1 cellular context compared by ENCODE assay signal in genomic region chr14:24818054-24818822, GRCh38.
A peak's percentile ranks its signal among the peaks of the same experiment; 100 is the strongest.
TF ChIP-seq lines count a peak whose summit lies in the region.

No MANE protein-coding gene starts in this region.

TF ChIP-seq in HepG2, 621 proteins besides CTCF, POLR2A, EP300 and RAD21 (continued from another document and continues in another):
- TF ChIP-seq E2F2 (CRISPR knock-in tag; IDR thresholded peaks at IDR 0.05; ENCODE audit: borderline replicate concordance) (peak; percentile 71; the same call in 1 of the 2 replicates), ARNT (IDR thresholded peaks at IDR 0.05) (no peak), ZBTB2 (CRISPR knock-in tag; IDR thresholded peaks at IDR 0.05; ENCODE audit: low read depth) (no peak), NFKBIZ (CRISPR knock-in tag; IDR thresholded peaks at IDR 0.05) (peak; percentile 58; the same call in 1 of the 2 replicates), PAX8 (CRISPR knock-in tag; IDR thresholded peaks at IDR 0.05; ENCODE audit: borderline replicate concordance) (peak; percentile 93; the same call in 1 of the 2 replicates), RELA (CRISPR knock-in tag; IDR thresholded peaks at IDR 0.05) (0 out of 2 replicates have a peak, but pooled peaks have one; percentile 71), CBX2 (IDR thresholded peaks at IDR 0.05; ENCODE audit: low read depth, low read length) (no peak), CBX2 (CRISPR knock-in tag; IDR thresholded peaks at IDR 0.05; ENCODE audit: low read depth) (peak; percentile 90; the same call in 1 of the 2 replicates), ZNF441 (CRISPR knock-in tag; IDR thresholded peaks at IDR 0.05; ENCODE audit: borderline replicate concordance) (no peak), ZNF589 (CRISPR knock-in tag; conservative IDR thresholded peaks at IDR 0.05) (0 out of 2 replicates have a peak, but pooled peaks have one; percentile 65), BRF2 (CRISPR knock-in tag; IDR thresholded peaks at IDR 0.05) (0 out of 2 replicates have a peak, but pooled peaks have one; percentile 60), PAF1 (CRISPR knock-in tag; IDR thresholded peaks at IDR 0.05) (no peak), ZNF33B (CRISPR knock-in tag; IDR thresholded peaks at IDR 0.05) (peak; percentile 97), ZNF616 (CRISPR knock-in tag; IDR thresholded peaks at IDR 0.05; ENCODE audit: low read depth) (peak; percentile 78; the same call in 1 of the 2 replicates), ZNF530 (CRISPR knock-in tag; IDR thresholded peaks at IDR 0.05; ENCODE audit: low read depth) (peak; percentile 98), NFIC (IDR thresholded peaks at IDR 0.05; ENCODE audit: low read length) (no peak), BRD4 (CRISPR knock-in tag; IDR thresholded peaks at IDR 0.05) (peak; percentile 49; the same call in 1 of the 2 replicates), MED1 (CRISPR knock-in tag; IDR thresholded peaks at IDR 0.05) (peak; percentile 93), NFIB (CRISPR knock-in tag; IDR thresholded peaks at IDR 0.05; ENCODE audit: borderline replicate concordance) (no peak), HIVEP1 (CRISPR knock-in tag; IDR thresholded peaks at IDR 0.05) (no peak), MZF1 (CRISPR knock-in tag; IDR thresholded peaks at IDR 0.05; ENCODE audit: borderline replicate concordance) (peak; percentile 61; the same call in 1 of the 2 replicates), ZNF737 (CRISPR knock-in tag; IDR thresholded peaks at IDR 0.05; ENCODE audit: borderline replicate concordance) (peak; percentile 97), NFATC3 (CRISPR knock-in tag; IDR thresholded peaks at IDR 0.05) (peak; percentile 81; the same call in 1 of the 2 replicates), TFE3 (CRISPR knock-in tag; IDR thresholded peaks at IDR 0.05) (peak; percentile 98), DMAP1 (CRISPR knock-in tag; IDR thresholded peaks at IDR 0.05) (peak; percentile 87), SNAPC4 (CRISPR knock-in tag; IDR thresholded peaks at IDR 0.05) (0 out of 2 replicates have a peak, but pooled peaks have one; percentile 7), TGIF2 (CRISPR knock-in tag; IDR thresholded peaks at IDR 0.05) (peak; percentile 66; the same call in 1 of the 2 replicates), ATF5 (CRISPR knock-in tag; IDR thresholded peaks at IDR 0.05; ENCODE audit: low read depth) (no peak; the same call in 1 of the 2 replicates), PLSCR1 (CRISPR knock-in tag; IDR thresholded peaks at IDR 0.05; ENCODE audit: borderline replicate concordance) (no peak), SMAD3 (CRISPR knock-in tag; IDR thresholded peaks at IDR 0.05) (no peak; the same call in 1 of the 2 replicates), PBX2 (CRISPR knock-in tag; IDR thresholded peaks at IDR 0.05) (peak; percentile 74), CBX5 (CRISPR knock-in tag; IDR thresholded peaks at IDR 0.05; ENCODE audit: borderline replicate concordance) (peak; percentile 92), MYC (CRISPR knock-in tag; IDR thresholded peaks at IDR 0.05; ENCODE audit: borderline replicate concordance) (peak; percentile 40; the same call in 1 of the 2 replicates), STAG1 (CRISPR knock-in tag; IDR thresholded peaks at IDR 0.05) (peak; percentile 23), ZNF333 (CRISPR knock-in tag; IDR thresholded peaks at IDR 0.05; ENCODE audit: borderline replicate concordance) (peak; percentile 65; the same call in 1 of the 2 replicates), MTA3 (CRISPR knock-in tag; IDR thresholded peaks at IDR 0.05) (no peak), EED (CRISPR knock-in tag; IDR thresholded peaks at IDR 0.05) (peak; percentile 79; the same call in 1 of the 2 replicates), CCDC6 (CRISPR knock-in tag; IDR thresholded peaks at IDR 0.05) (no peak; the same call in none of the 2 replicates), ZNF614 (CRISPR knock-in tag; IDR thresholded peaks at IDR 0.05; ENCODE audit: borderline replicate concordance) (peak; percentile 77; the same call in 1 of the 2 replicates), CREB1 (IDR thresholded peaks at IDR 0.05) (no peak), CREB1 (CRISPR knock-in tag; IDR thresholded peaks at IDR 0.05) (no peak), JUN (CRISPR knock-in tag; IDR thresholded peaks at IDR 0.05) (0 out of 2 replicates have a peak, but pooled peaks have one; percentile 48), ATF7-NPFF (CRISPR knock-in tag; IDR thresholded peaks at IDR 0.05; ENCODE audit: low read depth) (peak; percentile 93), ZFP36L2 (CRISPR knock-in tag; IDR thresholded peaks at IDR 0.05) (0 out of 2 replicates have a peak, but pooled peaks have one; percentile 12), ARID5B (CRISPR knock-in tag; IDR thresholded peaks at IDR 0.05) (peak; percentile 96), POLR2G (IDR thresholded peaks at IDR 0.05; ENCODE audit: low read depth, low read length) (peak; percentile 94)
